Comparison of ENCODE assay signal across 13 cellular contexts in genomic region chr15:51171578-51171932, GRCh38.
"Had no signal": no experiment of that assay in that cellular context is flagged by ENCODE, and none has a peak within 500 bp of the region (broad histone marks: within the 10 kb centered on the region; RNA-seq: fewer than 3 reads in every experiment).

No MANE protein-coding gene starts in this region.

- H3K27me3 ChIP-seq: SJSA1 had no signal

- H3K4me3 ChIP-seq: SJSA1, skin epidermis had no signal

- H3K9me3 ChIP-seq: SJSA1 had no signal

- H3K4me3 Mint-ChIP-seq: activated CD8-positive, alpha-beta memory T cell treated with anti-CD3 and anti-CD28 coated beads, Interleukin-2, amount 10 ng/mL, durations not matched to agents 7 days and 5 days; activated T-cell treated with anti-CD3 and anti-CD28 coated beads, Interleukin-2, amount 50 U/mL, for 24 hours; immature natural killer cell; T-helper 2 cell treated with Interferon-gamma antibody and Interleukin-4, amounts not matched to agents 5 μg/mL and 100 μg/mL, for 36 hours had no signal

- H3K36me3 ChIP-seq: SJSA1 had no signal

- DNase-seq: activated CD4-positive, alpha-beta T cell treated with anti-CD3 and anti-CD28 coated beads, Interleukin-2, amount 50 U/mL, for 4 hours; activated CD4-positive, CD25-positive, alpha-beta regulatory T cell treated with anti-CD3 and anti-CD28 coated beads, Interleukin-2, amount 50 U/mL, for 72 hours; activated CD8-positive, alpha-beta memory T cell treated with anti-CD3 and anti-CD28 coated beads, Interleukin-2, amount 10 ng/mL, durations not matched to agents 7 days and 5 days; activated effector memory CD4-positive, alpha-beta T cell treated with Interleukin-2 at 50 U/mL for 16 hours; activated T-cell treated with anti-CD3 and anti-CD28 coated beads, Interleukin-2, amount 50 U/mL, for 24 hours; immature natural killer cell; retina; SW 1271; trophoblast cell had no signal

- H3K27ac ChIP-seq: SJSA1 had no signal

- H3K27ac Mint-ChIP-seq: activated CD8-positive, alpha-beta memory T cell treated with anti-CD3 and anti-CD28 coated beads, Interleukin-2, amount 10 ng/mL, durations not matched to agents 7 days and 5 days; activated naive CD4-positive, alpha-beta T cell treated with anti-CD3 and anti-CD28 coated beads, Interleukin-2, amount 50 U/mL, for 72 hours; activated T-cell treated with anti-CD3 and anti-CD28 coated beads, Interleukin-2, amount 50 U/mL, for 24 hours; immature natural killer cell; T-helper 2 cell treated with Interferon-gamma antibody and Interleukin-4, amounts not matched to agents 5 μg/mL and 100 μg/mL, for 36 hours had no signal

- H3K36me3 Mint-ChIP-seq: activated CD8-positive, alpha-beta memory T cell treated with anti-CD3 and anti-CD28 coated beads, Interleukin-2, amount 10 ng/mL, durations not matched to agents 7 days and 5 days; activated naive CD4-positive, alpha-beta T cell treated with anti-CD3 and anti-CD28 coated beads, Interleukin-2, amount 50 U/mL, for 72 hours; immature natural killer cell had no signal

- H3K9me3 Mint-ChIP-seq: activated naive CD4-positive, alpha-beta T cell treated with anti-CD3 and anti-CD28 coated beads, Interleukin-2, amount 50 U/mL, for 72 hours; activated T-cell treated with anti-CD3 and anti-CD28 coated beads, Interleukin-2, amount 50 U/mL, for 24 hours; T-helper 2 cell treated with Interferon-gamma antibody and Interleukin-4, amounts not matched to agents 5 μg/mL and 100 μg/mL, for 36 hours had no signal

- H3K4me1 ChIP-seq: SJSA1 had no signal

- H3K4me1 Mint-ChIP-seq: activated CD8-positive, alpha-beta memory T cell treated with anti-CD3 and anti-CD28 coated beads, Interleukin-2, amount 10 ng/mL, durations not matched to agents 7 days and 5 days; immature natural killer cell had no signal
